27 cellular contexts compared by ENCODE assay signal in the genomic region with DNA sequence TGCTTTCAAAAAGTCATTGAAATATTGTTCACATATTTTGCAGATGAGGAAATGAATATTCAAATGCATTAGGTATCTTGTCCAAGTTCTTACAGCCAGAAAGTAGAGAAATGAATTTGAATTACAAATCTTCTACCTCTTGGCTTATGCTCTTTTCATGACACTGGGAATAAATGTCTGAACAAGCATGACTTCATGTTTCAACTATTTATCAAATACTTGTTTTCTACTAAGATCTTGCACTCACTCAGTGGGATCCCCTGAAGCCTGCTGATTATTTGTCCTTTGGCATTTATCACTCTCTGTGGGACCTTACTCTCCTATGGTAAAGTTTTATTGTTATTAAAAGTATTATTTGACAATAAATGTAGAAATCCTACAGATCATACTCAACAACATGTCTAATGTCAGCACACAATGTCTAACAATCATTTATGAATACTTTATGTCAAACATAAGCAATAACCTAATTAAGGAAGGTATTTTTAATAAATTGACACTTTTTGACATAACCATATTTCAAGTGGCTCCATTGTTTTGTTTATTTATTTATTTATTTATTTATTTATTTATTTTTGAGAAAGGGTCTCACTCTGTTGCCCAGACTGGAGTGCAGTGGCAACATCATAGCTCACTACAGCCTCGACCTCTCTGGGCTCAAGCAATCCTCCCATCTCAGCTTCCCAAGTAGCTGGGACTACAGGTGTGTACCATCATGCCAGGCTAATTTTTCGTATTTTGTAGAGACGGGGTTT.
"Had no signal": no experiment of that assay in that cellular context is flagged by ENCODE, and none has a peak within 500 bp of the region (broad histone marks: within the 10 kb centered on the region; RNA-seq: fewer than 3 reads in every experiment).

No MANE protein-coding gene starts in this region.

- H3K4me3 ChIP-seq: hepatocyte, mucosa of descending colon, thyroid gland, upper lobe of right lung had no signal

- H2AFZ ChIP-seq: hepatocyte, parathyroid adenoma had no signal

- ATAC-seq: activated CD4-positive, alpha-beta T cell treated with anti-CD3 and anti-CD28 coated beads for 36 hours; activated T-cell treated with anti-CD3 and anti-CD28 coated beads, Interleukin-2, amount 50 U/mL, for 72 hours; left cardiac atrium; mucosa of descending colon; right cardiac atrium; upper lobe of right lung had no signal

- H3K27me3 Mint-ChIP-seq: activated B cell treated with CpG ODN at 0.5 μM for 24 hours; activated CD4-positive, alpha-beta T cell treated with anti-CD3 and anti-CD28 coated beads for 36 hours; activated naive CD8-positive, alpha-beta T cell treated with anti-CD3 and anti-CD28 coated beads, Interleukin-2, amount 10 ng/mL, durations not matched to agents 7 days and 5 days; memory B cell; stimulated activated naive CD8-positive, alpha-beta T cell treated with anti-CD3 and anti-CD28 coated beads, Interleukin-15, Interleukin-2, amounts not matched to agents 100 ng/mL and 50 ng/mL, for 24 hours had no signal

- H3K4me2 ChIP-seq: hepatocyte had no signal

- H3K79me2 ChIP-seq: hepatocyte, parathyroid adenoma had no signal

- H3K27ac ChIP-seq: parathyroid adenoma, thyroid gland, upper lobe of right lung had no signal

- H3K4me3 Mint-ChIP-seq: activated B cell treated with CpG ODN at 0.5 μM for 24 hours; activated CD4-positive, alpha-beta T cell treated with anti-CD3 and anti-CD28 coated beads for 36 hours; activated naive CD4-positive, alpha-beta T cell treated with anti-CD3 and anti-CD28 coated beads for 36 hours; activated naive CD8-positive, alpha-beta T cell treated with anti-CD3 and anti-CD28 coated beads, Interleukin-2, amount 10 ng/mL, durations not matched to agents 7 days and 5 days; activated T-cell treated with anti-CD3 and anti-CD28 coated beads, Interleukin-2, amount 50 U/mL, for 72 hours; brain; immature natural killer cell; memory B cell; nephron progenitor cell; stimulated activated naive CD8-positive, alpha-beta T cell treated with anti-CD3 and anti-CD28 coated beads, Interleukin-15, Interleukin-2, amounts not matched to agents 100 ng/mL and 50 ng/mL, for 24 hours had no signal

- H3K9me3 Mint-ChIP-seq: immature natural killer cell had no signal

- H3K27me3 ChIP-seq: hepatocyte, thyroid gland, upper lobe of right lung had no signal

- H3K4me1 ChIP-seq: parathyroid adenoma, thyroid gland, upper lobe of right lung had no signal

- H3K36me3 Mint-ChIP-seq: brain, memory B cell had no signal

- H3K9me3 ChIP-seq: mucosa of descending colon, thyroid gland, upper lobe of right lung had no signal

- H3K9ac ChIP-seq: parathyroid adenoma had no signal

- H3K36me3 ChIP-seq: thyroid gland, upper lobe of right lung had no signal

- H3K27ac Mint-ChIP-seq: activated B cell treated with CpG ODN at 0.5 μM for 24 hours; activated CD4-positive, alpha-beta T cell treated with anti-CD3 and anti-CD28 coated beads for 36 hours; activated naive CD4-positive, alpha-beta T cell treated with anti-CD3 and anti-CD28 coated beads for 36 hours; activated naive CD8-positive, alpha-beta T cell treated with anti-CD3 and anti-CD28 coated beads, Interleukin-2, amount 10 ng/mL, durations not matched to agents 7 days and 5 days; activated T-cell treated with anti-CD3 and anti-CD28 coated beads, Interleukin-2, amount 50 U/mL, for 72 hours; immature natural killer cell; memory B cell; nephron progenitor cell; stimulated activated naive CD8-positive, alpha-beta T cell treated with anti-CD3 and anti-CD28 coated beads, Interleukin-15, Interleukin-2, amounts not matched to agents 100 ng/mL and 50 ng/mL, for 24 hours had no signal

- DNase-seq: activated B cell treated with CpG ODN at 0.5 μM for 24 hours; activated CD4-positive, alpha-beta T cell treated with anti-CD3 and anti-CD28 coated beads for 36 hours; activated CD4-positive, alpha-beta T cell treated with anti-CD3 and anti-CD28 coated beads, Interleukin-2, amount 50 U/mL, for 48 hours; activated effector memory CD4-positive, alpha-beta T cell treated with Interleukin-2 at 50 U/mL for 16 hours; activated naive CD4-positive, alpha-beta T cell treated with anti-CD3 and anti-CD28 coated beads for 36 hours; activated naive CD8-positive, alpha-beta T cell treated with anti-CD3 and anti-CD28 coated beads, Interleukin-2, amount 10 ng/mL, durations not matched to agents 7 days and 5 days; activated T-cell treated with anti-CD3 and anti-CD28 coated beads, Interleukin-2, amount 50 U/mL, for 72 hours; amygdala; dermis blood vessel endothelial cell; effector CD8-positive, alpha-beta T cell; erythroblast; foreskin melanocyte; immature natural killer cell; left cardiac atrium; mucosa of descending colon; nephron progenitor cell; right cardiac atrium; stimulated activated CD4-positive, alpha-beta T cell treated with anti-CD3 and anti-CD28 coated beads, Interleukin-1b, Interleukin-23, amount 100 ng/mL, for 48 hours; substantia nigra; T-helper 9 cell; thyroid gland; upper lobe of right lung had no signal
